10 cellular contexts compared by ENCODE assay signal in genomic region chr13:112328936-112329335, GRCh38. TPM values are rescaled to one million over a fixed set of nuclear protein-coding genes. Genes with fewer than 3 reads are reported as not detected.
"Had no signal": no experiment of that assay in that cellular context is flagged by ENCODE, and none has a peak within 500 bp of the region (broad histone marks: within the 10 kb centered on the region; RNA-seq: fewer than 3 reads in every experiment).

No MANE protein-coding gene starts in this region.

- H3K9ac ChIP-seq: KMS-11 had no signal

- H3K4me1 Mint-ChIP-seq: IgD-negative memory B cell had no signal

- H3K27ac ChIP-seq: HL-60, KMS-11 had no signal

- ATAC-seq: GM23338, HepG2 had no signal

- H3K9me3 Mint-ChIP-seq: GM23338, H9 had no signal

- FAIRE-seq: HepG2 had no signal

- DNase-seq: H9, HCEC 1CT, KBM-7 had no signal

- H3K4me3 ChIP-seq: GM23338 had no signal

- H3K27ac Mint-ChIP-seq: GM23338, H9, IgD-negative memory B cell had no signal

- H3K36me3 Mint-ChIP-seq: IgD-negative memory B cell had no signal

- H3K4me3 Mint-ChIP-seq: GM23338, H9, IgD-negative memory B cell had no signal

RNA-seq across cellular contexts. Expression of gene SPACA7, which starts 47.2 kb away (rescaled TPM):
- total RNA-seq: GM23338, H4, H9, HepG2, HT1080 had no signal
- polyA plus RNA-seq: GM23338, HepG2, IgD-negative memory B cell had no signal
